Comparison of ENCODE assay signal across 8 cellular contexts in genomic region chr2:237702439-237703397, GRCh38.
DNase-seq lines count a peak whose midpoint lies in the region; ATAC-seq and TF ChIP-seq lines count a peak whose summit lies in the region.

No MANE protein-coding gene starts in this region.

- H3K27me3 ChIP-seq in SK-N-SH (ENCODE audit: insufficient read depth) (no peaks in the 10 kb centered on the region), lower lobe of right lung (ENCODE audit: low read depth) (no peaks in the 10 kb centered on the region), transverse colon (no peaks in the 10 kb centered on the region)

- TF ChIP-seq RAD21 in SK-N-SH (IDR thresholded peaks at IDR 0.05; ENCODE audit: low read length), result no peak

- H2AFZ ChIP-seq in SK-N-SH (ENCODE audit: low read depth), result no peak overlapping the region

- DNase-seq in NCI-H2227 (lab: John Stamatoyannopoulos, UW; ENCODE audit: unreplicated experiment) (peak; percentile 31), NCI-H2227 treated with DMSO at 0.1 percent for 48 hours (lab: John Stamatoyannopoulos, UW) (no peak), SK-N-SH (peak; percentile 75), choroid plexus epithelial cell (ENCODE audit: low read depth) (peak; percentile 83), lower lobe of right lung (peak; percentile 71), transverse colon (peak; percentile 53), T-helper 9 cell (no peak)

- TF ChIP-seq POLR2A in transverse colon (IDR thresholded peaks at IDR 0.05), result no peak

- WGBS in SK-N-SH (ENCODE audit: low lambda C conversion rate), result 7% methylated on average over 17 of the region's 17 CpGs
- WGBS in transverse colon (ENCODE audit: low coverage in 1 of 2), 2 donors, result 25 to 35% methylated on average over 6 to 17 of the region's 17 CpGs

- no peaks in the 10 kb centered on the region for H3K9me3 ChIP-seq in SK-N-SH
- no peaks in the 10 kb centered on the region for H3K9me3 ChIP-seq in lower lobe of right lung
- H3K9me3 ChIP-seq in transverse colon, result no peaks in the 10 kb centered on the region

- CTCF ChIA-PET in SK-N-SH (lab: Yijun Ruan, JAX), result interaction anchor here (0.6 to 4.6 kb wide), 13 partner anchors 10 to 75 kb away, joined by 3 to 22 read pairs (median 3); no protein-coding TSS in a partner anchor

- in situ Hi-C loops in transverse colon (cut with MboI; ENCODE audit: low pct_ligation_motif_present in 1 of 4, low pct_unique_long_range_greater_than_20kb in 1 of 4, low sequenced_read_pairs in 3 of 4), result no loop called here

- peaks cover 27% of the 10 kb centered on the region for H3F3A ChIP-seq in SK-N-SH (replicated peaks; ENCODE audit: insufficient read depth)

- H3K4me2 ChIP-seq in SK-N-SH, result peak overlapping the region; percentile 80

- peak overlapping the region; percentile 70 for H3K9ac ChIP-seq in SK-N-SH

- H3K36me3 ChIP-seq in SK-N-SH (replicated peaks in 1 of 2; ENCODE audit: control insufficient read depth in 1 of 2, insufficient read depth in 2 of 2, low read length in 1 of 2) (peaks cover 0 to 3% of the 10 kb centered on the region in 2 experiments), lower lobe of right lung (no peaks in the 10 kb centered on the region), transverse colon (no peaks in the 10 kb centered on the region)

- H3K4me3 ChIP-seq in SK-N-SH (ENCODE audit: low read depth in 2 of 2, low read length in 1 of 2) (peak overlapping the region; percentile 10 to 22), choroid plexus epithelial cell (ENCODE audit: low read depth, low read length) (peak overlapping the region; percentile 1), lower lobe of right lung (peak overlapping the region; percentile 14), transverse colon (peak overlapping the region in 1 of 4 donors; percentile 8)

- peak in 1 of 2 experiments; percentile 63; a peak in 2 of 4 replicates for TF ChIP-seq EP300 in SK-N-SH (IDR thresholded peaks at IDR 0.05; ENCODE audit: borderline replicate concordance in 1 of 2, low read depth in 1 of 2, low read length in 1 of 2)
- no peak for TF ChIP-seq EP300 in transverse colon (IDR thresholded peaks at IDR 0.05; ENCODE audit: low read depth)

- ATAC-seq in lower lobe of right lung, result peak; percentile 43 to 46
- ATAC-seq in HG02588 (IDR thresholded peaks at IDR 0.05; ENCODE audit: unreplicated experiment), result no peak

- H3K27ac ChIP-seq in SK-N-SH (ENCODE audit: low read depth in 2 of 2, low read length in 1 of 2) (peak overlapping the region; percentile 92 to 95), lower lobe of right lung (peak overlapping the region; percentile 83), transverse colon (peak overlapping the region; percentile 97 to 100 (median 98))

- TF ChIP-seq CTCF in SK-N-SH (IDR thresholded peaks at IDR 0.05) (no peak), choroid plexus epithelial cell (conservative IDR thresholded peaks at IDR 0.05; ENCODE audit: low read depth, low read length) (peak; percentile 40), lower lobe of right lung (IDR thresholded peaks at IDR 0.05) (no peak), transverse colon (IDR thresholded peaks at IDR 0.05) (no peak)

- no peaks in the 10 kb centered on the region for H3K9me2 ChIP-seq in SK-N-SH

- intact Hi-C loops in lower lobe of right lung (cut with DNase I), result no loop called here
- intact Hi-C loops in transverse colon (cut with DNase I; ENCODE audit: low total_unique reads), result no loop called here

- peaks cover 78% of the 10 kb centered on the region for H4K20me1 ChIP-seq in SK-N-SH (ENCODE audit: insufficient read depth)

- POLR2A ChIA-PET in SK-N-SH (lab: Yijun Ruan, JAX), result interaction anchor here (0.6 kb wide), 1 partner anchor 21 kb away, joined by 3 read pairs; no protein-coding TSS in a partner anchor

- H3K79me2 ChIP-seq in SK-N-SH (ENCODE audit: insufficient read depth), result peaks cover 100% of the 10 kb centered on the region

- H3K4me1 ChIP-seq in SK-N-SH (ENCODE audit: control insufficient read depth in 1 of 2, insufficient read depth in 2 of 2, low read depth in 1 of 2, low read length in 1 of 2) (peaks cover 51 to 72% of the 10 kb centered on the region in 2 experiments), lower lobe of right lung (peaks cover 100% of the 10 kb centered on the region), transverse colon (peaks cover 77 to 97% (median 79%) of the 10 kb centered on the region in 4 donors)

TF ChIP-seq in SK-N-SH, 30 proteins besides CTCF, POLR2A, EP300 and RAD21 (continues in another document):
- TF ChIP-seq RFX5 (IDR thresholded peaks at IDR 0.05; ENCODE audit: low read length), result no peak
- no peak for TF ChIP-seq YY1 (IDR thresholded peaks at IDR 0.05; ENCODE audit: low read depth)
- TF ChIP-seq MEF2A (IDR thresholded peaks at IDR 0.05; ENCODE audit: borderline replicate concordance, low read depth), result no peak
- TF ChIP-seq FOXJ3 (CRISPR knock-in tag; IDR thresholded peaks at IDR 0.05), result no peak
- 0 out of 2 replicates have a peak, but pooled peaks have one; percentile 30 for TF ChIP-seq GATA2 (CRISPR knock-in tag; IDR thresholded peaks at IDR 0.05)
- no peak for TF ChIP-seq TAF1 (IDR thresholded peaks at IDR 0.05; ENCODE audit: borderline replicate concordance, low read depth, low read length)
- no peak for TF ChIP-seq CHD2 (IDR thresholded peaks at IDR 0.05; ENCODE audit: low read length, partially characterized antibody)
- TF ChIP-seq TCF12 (IDR thresholded peaks at IDR 0.05), result peak; percentile 86
- TF ChIP-seq MXI1 (IDR thresholded peaks at IDR 0.05; ENCODE audit: low read depth, low read length), result no peak; the same call in 1 of the 2 replicates
- TF ChIP-seq GABPA (IDR thresholded peaks at IDR 0.05; ENCODE audit: low read depth), result no peak
- peak; percentile 46; the same call in 1 of the 2 replicates for TF ChIP-seq POLR2AphosphoS5 (IDR thresholded peaks at IDR 0.05; ENCODE audit: low read depth, low read length)
- no peak for TF ChIP-seq NRF1 (IDR thresholded peaks at IDR 0.05; ENCODE audit: low read depth, low read length)
- TF ChIP-seq NFIC (IDR thresholded peaks at IDR 0.05; ENCODE audit: borderline replicate concordance), result peak; percentile 65
- TF ChIP-seq USF2 (IDR thresholded peaks at IDR 0.05; ENCODE audit: borderline replicate concordance, low read depth, low read length), result no peak
- 0 out of 2 replicates have a peak, but pooled peaks have one; percentile 51 for TF ChIP-seq FOXM1 (IDR thresholded peaks at IDR 0.05; ENCODE audit: low read depth)
- TF ChIP-seq RXRA (IDR thresholded peaks at IDR 0.05; ENCODE audit: borderline replicate concordance, low read depth), result peak; percentile 36; the same call in 1 of the 2 replicates
- 0 out of 2 replicates have a peak, but pooled peaks have one; percentile 22 for TF ChIP-seq TEAD4 (IDR thresholded peaks at IDR 0.05; ENCODE audit: borderline replicate concordance, insufficient read depth)
- TF ChIP-seq FOSL2 (IDR thresholded peaks at IDR 0.05; ENCODE audit: borderline replicate concordance, low read depth), result peak; percentile 74
- TF ChIP-seq REST (IDR thresholded peaks at IDR 0.05; ENCODE audit: low read depth, low read length), result no peak; the same call in 1 of the 2 replicates
- TF ChIP-seq SMC3 (IDR thresholded peaks at IDR 0.05; ENCODE audit: low read depth, low read length), result no peak
- TF ChIP-seq EZH2phosphoT487 (IDR thresholded peaks at IDR 0.05; ENCODE audit: borderline replicate concordance, low read depth), result no peak
- 0 out of 2 replicates have a peak, but pooled peaks have one; percentile 35 for TF ChIP-seq RCOR1 (IDR thresholded peaks at IDR 0.05; ENCODE audit: low read length)

Comparison
In these comparisons a context has a peak if more than half of its experiments do, and no peak if none do; other contexts are left out.
1. DNase-seq: peak in NCI-H2227 (single experiment), SK-N-SH (single experiment), choroid plexus epithelial cell (single experiment), lower lobe of right lung (single experiment) and transverse colon (single experiment); none in NCI-H2227 treated with DMSO at 0.1 percent for 48 hours (single experiment) and T-helper 9 cell (single experiment).
2. Peak in every context shown above with its lines, with median percentiles within 50 percentile points of each other: H3K27ac ChIP-seq.